26 cellular contexts compared by ENCODE assay signal in genomic region chr11:69931994-69932910, GRCh38.
DNase-seq lines count a peak whose midpoint lies in the region; ATAC-seq, FAIRE-seq and TF ChIP-seq lines count a peak whose summit lies in the region.
"Had no signal": no experiment of that assay in that cellular context is flagged by ENCODE, and none has a peak within 500 bp of the region (broad histone marks: within the 10 kb centered on the region; RNA-seq: fewer than 3 reads in every experiment).

No MANE protein-coding gene starts in this region.

- ATAC-seq in GM19455 (IDR thresholded peaks at IDR 0.05; ENCODE audit: unreplicated experiment), result no peak
- no peak for ATAC-seq in HG03565 (IDR thresholded peaks at IDR 0.05; ENCODE audit: unreplicated experiment)
- ATAC-seq: left lobe of liver, mucosa of descending colon, PC-3, psoas muscle had no signal

- no peaks in the 10 kb centered on the region for H3K9me3 ChIP-seq in BLaER1
- H3K9me3 ChIP-seq in kidney (ENCODE audit: control insufficient read depth in 1 of 2, low read length in 2 of 2), result no peaks in the 10 kb centered on the region
- H3K9me3 ChIP-seq in parathyroid adenoma (ENCODE audit: control insufficient read depth, low read length), result no peaks in the 10 kb centered on the region
- H3K9me3 ChIP-seq: mucosa of descending colon had no signal

- H3K36me3 ChIP-seq in BLaER1 (no peaks in the 10 kb centered on the region), H7 (replicated peaks; ENCODE audit: control insufficient read depth, insufficient read depth, low read length) (no peaks in the 10 kb centered on the region), kidney (ENCODE audit: control insufficient read depth in 1 of 2, insufficient read depth in 2 of 2, low read length in 2 of 2) (no peaks in the 10 kb centered on the region), parathyroid adenoma (ENCODE audit: control insufficient read depth, insufficient read depth, low read length) (no peaks in the 10 kb centered on the region)

- no peak overlapping the region for H3K4me3 ChIP-seq in BLaER1
- no peak overlapping the region for H3K4me3 ChIP-seq in H7 (ENCODE audit: insufficient read depth, low read depth, low read length)
- H3K4me3 ChIP-seq in kidney (ENCODE audit: low read length in 2 of 2), result no peak overlapping the region
- H3K4me3 ChIP-seq in parathyroid adenoma (ENCODE audit: low read depth, low read length), result no peak overlapping the region
- H3K4me3 ChIP-seq: mucosa of descending colon, psoas muscle had no signal

- H3K27ac ChIP-seq in BLaER1 (no peak overlapping the region; the same call in 1 of the 2 replicates), kidney (ENCODE audit: low read depth in 2 of 2, low read length in 2 of 2) (no peak overlapping the region), parathyroid adenoma (no peak overlapping the region)
- H3K27ac ChIP-seq: C4-2B, psoas muscle had no signal

- no peaks in the 10 kb centered on the region for H3K79me2 ChIP-seq in parathyroid adenoma

- H3K4me2 ChIP-seq in BLaER1 (peak overlapping the region; percentile 41; the same call in 1 of the 2 replicates), parathyroid adenoma (ENCODE audit: low read length) (no peak overlapping the region)

- TF ChIP-seq CTCF in kidney (IDR thresholded peaks at IDR 0.05; ENCODE audit: borderline replicate concordance, extremely low read depth, insufficient read depth), result no peak
- no peak for TF ChIP-seq CTCF in parathyroid adenoma (IDR thresholded peaks at IDR 0.05)

- DNase-seq in H7 (peak; percentile 74), kidney (peak; percentile 25), NCI-H2029 (lab: John Stamatoyannopoulos, UW) (no peak)
- DNase-seq: activated B cell treated with CpG ODN at 0.5 μM for 24 hours; activated CD4-positive, alpha-beta memory T cell treated with anti-CD3 and anti-CD28 coated beads for 36 hours; activated CD8-positive, alpha-beta memory T cell treated with anti-CD3 and anti-CD28 coated beads, Interleukin-2, amount 50 U/mL, for 48 hours; head of caudate nucleus; KG1; NCI-H1436 treated with DMSO at 0.1 percent for 48 hours; NCI-H510A; PC-3; psoas muscle; SIG-M5; stimulated activated CD4-positive, alpha-beta T cell treated with anti-CD3 and anti-CD28 coated beads, Interleukin-2, amount 100 ng/mL, for 24 hours; SW 1271; T1000 had no signal

- H2AFZ ChIP-seq in parathyroid adenoma, result peak overlapping the region; percentile 6

- H4K20me1 ChIP-seq in BLaER1, result no peaks in the 10 kb centered on the region

- H3K4me1 ChIP-seq in BLaER1 (peaks cover 24% of the 10 kb centered on the region), kidney (ENCODE audit: control insufficient read depth in 1 of 2, insufficient read depth in 1 of 2, low read depth in 1 of 2, low read length in 2 of 2) (no peaks in the 10 kb centered on the region), parathyroid adenoma (peaks cover 4% of the 10 kb centered on the region)
- H3K4me1 ChIP-seq: psoas muscle had no signal

- no peak overlapping the region for H3K9ac ChIP-seq in BLaER1
- no peak overlapping the region for H3K9ac ChIP-seq in kidney (ENCODE audit: low read length in 2 of 2)
- H3K9ac ChIP-seq in parathyroid adenoma, result no peak overlapping the region

- FAIRE-seq in kidney (lab: Jason Lieb, UNC), result no peak
- FAIRE-seq: D721Med, GM12892, urothelium cell line had no signal

- H3K27me3 ChIP-seq in BLaER1 (peaks cover 11% of the 10 kb centered on the region), H7 (ENCODE audit: control insufficient read depth, insufficient read depth, low read length) (peaks cover 5% of the 10 kb centered on the region; the same call in 1 of the 2 replicates), parathyroid adenoma (ENCODE audit: control insufficient read depth, insufficient read depth, low read length) (no peaks in the 10 kb centered on the region)

- intact Hi-C loops in kidney (cut with DNase I), result no loop called here
